In genomic region chr5:83654427-83654994, GRCh38 we compare ENCODE assay signal across 14 cellular contexts.
DNase-seq lines count a peak whose midpoint lies in the region; ATAC-seq lines count a peak whose summit lies in the region.
"Had no signal": no experiment of that assay in that cellular context is flagged by ENCODE, and none has a peak within 500 bp of the region (broad histone marks: within the 10 kb centered on the region; RNA-seq: fewer than 3 reads in every experiment).

No MANE protein-coding gene starts in this region.

- ATAC-seq in GM19467 (IDR thresholded peaks at IDR 0.05; ENCODE audit: unreplicated experiment) = peak; percentile 46
- ATAC-seq in HG03095 (IDR thresholded peaks at IDR 0.05; ENCODE audit: unreplicated experiment) = peak; percentile 47
- no peak for ATAC-seq in GM18907 (IDR thresholded peaks at IDR 0.05; ENCODE audit: unreplicated experiment)

- DNase-seq in AG20443 (ENCODE audit: low spot score) = peak; percentile 20
- DNase-seq in RPMI7951 (ENCODE audit: low read depth) = peak; percentile 8
- DNase-seq in kidney tubule cell (ENCODE audit: low spot score) = no peak
- no peak for DNase-seq in T-helper 1 cell
- no peak for DNase-seq in T1000 (lab: John Stamatoyannopoulos, UW)
- DNase-seq: HFFc6; kidney; NCI-H345; stimulated activated CD4-positive, alpha-beta T cell treated with anti-CD3 and anti-CD28 coated beads, Interleukin-4, amount 100 ng/mL, for 24 hours; stimulated activated naive CD4-positive, alpha-beta T cell; uterus had no signal

Comparison
In these comparisons a context has a peak if more than half of its experiments do, and no peak if none do; other contexts are left out.
1. DNase-seq: peak in AG20443 (single experiment) and RPMI7951 (single experiment); none in kidney tubule cell (single experiment), T-helper 1 cell (0 of 5) and T1000 (single experiment).